In the genomic region with DNA sequence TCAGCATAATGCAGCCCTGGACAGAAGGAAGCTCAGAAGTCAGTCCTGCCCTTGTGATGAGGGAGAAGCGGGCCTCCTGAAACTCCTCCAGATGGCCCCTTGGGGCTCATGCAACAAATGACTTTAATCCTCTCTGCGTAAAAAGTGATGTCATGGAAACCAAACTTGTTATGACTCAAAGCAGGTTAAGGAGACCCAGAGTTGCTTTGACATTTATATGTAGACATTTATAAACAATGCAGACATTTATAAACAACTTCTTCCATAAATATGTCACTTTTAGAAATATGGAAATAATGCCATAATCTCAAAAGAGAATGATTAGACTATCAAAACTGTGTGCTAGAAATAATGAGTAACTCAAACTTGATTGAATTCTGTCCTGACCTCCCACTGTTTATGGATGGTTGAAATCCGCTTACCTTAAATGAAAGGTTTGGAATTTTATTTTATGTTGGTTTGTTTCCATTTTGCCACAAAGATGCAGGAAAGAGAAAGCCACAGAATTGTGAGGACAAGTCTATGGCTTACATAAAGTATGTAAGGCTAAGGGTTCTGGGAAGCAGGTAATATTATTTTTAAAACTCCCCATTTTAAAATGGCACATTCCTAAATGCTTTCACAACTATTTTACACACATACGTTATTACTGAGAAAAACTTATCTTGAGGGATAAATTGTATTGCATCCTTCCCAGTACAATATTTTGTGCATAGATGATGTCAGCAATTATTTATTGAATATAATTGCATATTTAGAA, we compare ENCODE assay signal across 12 cellular contexts.
DNase-seq lines count a peak whose midpoint lies in the region; ATAC-seq and TF ChIP-seq lines count a peak whose summit lies in the region.
"Had no signal": no experiment of that assay in that cellular context is flagged by ENCODE, and none has a peak within 500 bp of the region (broad histone marks: within the 10 kb centered on the region; RNA-seq: fewer than 3 reads in every experiment).

No MANE protein-coding gene starts in this region.

- H3K4me3 ChIP-seq in Karpas-422 (ENCODE audit: low read length) (no peak overlapping the region), adipocyte (ENCODE audit: low read length) (no peak overlapping the region), upper lobe of right lung (no peak overlapping the region)
- no peak overlapping the region for H3K4me3 ChIP-seq in CD4-positive, alpha-beta memory T cell (ENCODE audit: low read length in 2 of 2)
- H3K4me3 ChIP-seq: SK-N-MC had no signal

- no peaks in the 10 kb centered on the region for H3K9me3 ChIP-seq in Karpas-422 (ENCODE audit: low read length)
- no peaks in the 10 kb centered on the region for H3K9me3 ChIP-seq in adipocyte (ENCODE audit: control insufficient read depth, low read length)
- no peaks in the 10 kb centered on the region for H3K9me3 ChIP-seq in CD4-positive, alpha-beta memory T cell (ENCODE audit: control insufficient read depth in 1 of 2, low read length in 2 of 2)
- no peaks in the 10 kb centered on the region for H3K9me3 ChIP-seq in upper lobe of right lung

- H3K27me3 ChIP-seq in Karpas-422 (ENCODE audit: low read length): no peaks in the 10 kb centered on the region
- peaks cover 11% of the 10 kb centered on the region for H3K27me3 ChIP-seq in adipocyte (replicated peaks; ENCODE audit: control insufficient read depth, insufficient read depth, low read length)
- no peaks in the 10 kb centered on the region for H3K27me3 ChIP-seq in CD4-positive, alpha-beta memory T cell (ENCODE audit: insufficient read depth, low read length)
- H3K27me3 ChIP-seq in upper lobe of right lung: no peaks in the 10 kb centered on the region

- peaks cover 35% of the 10 kb centered on the region for H3K4me1 ChIP-seq in Karpas-422 (ENCODE audit: low read length)
- peaks cover 8% of the 10 kb centered on the region for H3K4me1 ChIP-seq in adipocyte (ENCODE audit: control insufficient read depth, insufficient read depth, low read length)
- H3K4me1 ChIP-seq in CD4-positive, alpha-beta memory T cell (ENCODE audit: insufficient read depth, low read length): no peaks in the 10 kb centered on the region
- H3K4me1 ChIP-seq in upper lobe of right lung: peaks cover 8% of the 10 kb centered on the region

- intact Hi-C loops in CD4-positive, alpha-beta memory T cell (cut with micrococcal nuclease): no loop called here
- intact Hi-C loops in upper lobe of right lung (cut with DNase I): no loop called here

- no peaks in the 10 kb centered on the region for H3K9me2 ChIP-seq in Karpas-422 (replicated peaks; ENCODE audit: insufficient read depth, low read length)

- H3K9ac ChIP-seq in Karpas-422 (ENCODE audit: low read length) (no peak overlapping the region), adipocyte (ENCODE audit: low read length) (no peak overlapping the region)

- POLR2A ChIA-PET in CD4-positive, alpha-beta memory T cell (lab: Charles Lee; ENCODE audit: partially characterized antibody): no interaction called here

- H3K79me2 ChIP-seq in Karpas-422 (ENCODE audit: low read length): no peaks in the 10 kb centered on the region

- H3K27me3 Mint-ChIP-seq in CD4-positive, alpha-beta memory T cell: peaks cover 0 to 3% of the 10 kb centered on the region in 2 donors

- H3K27ac ChIP-seq in Karpas-422 (ENCODE audit: low read length) (no peak overlapping the region), upper lobe of right lung (no peak overlapping the region)
- H3K27ac ChIP-seq in CD4-positive, alpha-beta memory T cell (ENCODE audit: low read depth, low read length): no peak overlapping the region
- H3K27ac ChIP-seq: SK-N-MC had no signal

- H3K9me3 Mint-ChIP-seq in CD4-positive, alpha-beta memory T cell: peaks cover 0 to 6% (median 2%) of the 10 kb centered on the region in 8 donors

- H3K4me1 Mint-ChIP-seq in CD4-positive, alpha-beta memory T cell: peaks cover 10 to 17% (median 15%) of the 10 kb centered on the region in 4 donors

- H3K4me3 Mint-ChIP-seq in CD4-positive, alpha-beta memory T cell: no peak overlapping the region

- no peak overlapping the region for H3K4me2 ChIP-seq in Karpas-422 (ENCODE audit: low read depth, low read length, poor library complexity, severe bottlenecking)

- H3K36me3 Mint-ChIP-seq in CD4-positive, alpha-beta memory T cell: no peaks in the 10 kb centered on the region

- H2AFZ ChIP-seq in Karpas-422 (ENCODE audit: low read length): no peak overlapping the region

- H3K36me3 ChIP-seq in Karpas-422 (ENCODE audit: insufficient read depth, low read length) (no peaks in the 10 kb centered on the region), adipocyte (ENCODE audit: control insufficient read depth, insufficient read depth, low read length, severe bottlenecking) (no peaks in the 10 kb centered on the region), upper lobe of right lung (no peaks in the 10 kb centered on the region)
- H3K36me3 ChIP-seq in CD4-positive, alpha-beta memory T cell (ENCODE audit: insufficient read depth, low read length): no peaks in the 10 kb centered on the region

- H4K20me1 ChIP-seq in Karpas-422 (ENCODE audit: insufficient read depth, low read depth, low read length): no peaks in the 10 kb centered on the region

- no peak for TF ChIP-seq CTCF in upper lobe of right lung (IDR thresholded peaks at IDR 0.05)

- ATAC-seq in GM19351 (IDR thresholded peaks at IDR 0.05; ENCODE audit: unreplicated experiment): peak; percentile 62
- ATAC-seq in upper lobe of right lung: no peak
- ATAC-seq in GM21526 (IDR thresholded peaks at IDR 0.05; ENCODE audit: low FRiP score, unreplicated experiment): no peak

- CTCF ChIA-PET in CD4-positive, alpha-beta memory T cell (lab: Charles Lee; ENCODE audit: partially characterized antibody): no interaction called here

- peak; percentile 69 for DNase-seq in Karpas-422
- DNase-seq in adipocyte (ENCODE audit: low read depth): peak; percentile 42
- peak; percentile 67 for DNase-seq in iris pigment epithelial cell (ENCODE audit: low read depth)
- DNase-seq in CD4-positive, alpha-beta memory T cell: no peak
- no peak for DNase-seq in upper lobe of right lung
- DNase-seq in HUDEP-2 (lab: John Stamatoyannopoulos, UW; ENCODE audit: unreplicated experiment in 76 of 76): no peak
- DNase-seq: DMS 273 treated with DMSO at 0.1 percent for 48 hours; effector CD4-positive, alpha-beta T cell; NCI-H1092 had no signal

- no peak overlapping the region for H3K27ac Mint-ChIP-seq in CD4-positive, alpha-beta memory T cell

Comparison
In these comparisons a context has a peak if more than half of its experiments do, and no peak if none do; other contexts are left out.
1. DNase-seq: peak in Karpas-422 (single experiment), adipocyte (single experiment) and iris pigment epithelial cell (single experiment); none in CD4-positive, alpha-beta memory T cell (0 of 5), upper lobe of right lung (single experiment) and HUDEP-2 (0 of 76).